2 cellular contexts compared by ENCODE assay signal in the genomic region with DNA sequence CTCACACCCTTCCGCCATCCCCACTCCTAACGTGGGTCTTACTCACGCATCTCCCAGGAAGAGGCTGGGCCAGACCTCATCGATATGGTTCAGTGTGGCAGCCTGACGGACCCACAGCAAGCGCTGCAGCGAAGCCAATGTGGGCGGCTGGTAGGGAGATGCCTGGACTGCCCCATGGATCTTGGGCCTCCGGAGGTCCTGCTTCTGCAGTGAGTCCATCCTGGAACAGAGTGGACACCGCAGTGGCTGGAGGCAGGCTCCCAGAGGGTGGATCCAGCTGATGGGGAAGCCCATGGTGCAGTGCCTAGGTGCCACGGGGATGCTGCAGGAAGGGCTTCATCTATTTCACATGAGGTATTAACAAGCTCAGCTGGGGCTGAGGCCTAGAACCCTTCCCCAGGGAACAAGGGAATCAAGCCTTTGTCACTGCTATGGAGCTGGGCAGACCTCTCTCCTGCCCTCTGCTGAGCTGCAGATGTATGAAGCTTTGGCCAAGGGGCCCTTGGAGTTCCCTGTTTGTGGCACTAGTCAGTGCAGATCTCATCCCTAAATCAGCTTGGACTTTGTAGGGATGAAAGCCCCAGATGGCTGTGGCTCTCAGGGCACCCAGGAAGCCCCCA.
TF ChIP-seq lines count a peak whose summit lies in the region.

No MANE protein-coding gene starts in this region.

TF ChIP-seq in Ishikawa, 13 proteins besides CTCF, POLR2A, EP300 and RAD21:
- TF ChIP-seq, protein P1, sequence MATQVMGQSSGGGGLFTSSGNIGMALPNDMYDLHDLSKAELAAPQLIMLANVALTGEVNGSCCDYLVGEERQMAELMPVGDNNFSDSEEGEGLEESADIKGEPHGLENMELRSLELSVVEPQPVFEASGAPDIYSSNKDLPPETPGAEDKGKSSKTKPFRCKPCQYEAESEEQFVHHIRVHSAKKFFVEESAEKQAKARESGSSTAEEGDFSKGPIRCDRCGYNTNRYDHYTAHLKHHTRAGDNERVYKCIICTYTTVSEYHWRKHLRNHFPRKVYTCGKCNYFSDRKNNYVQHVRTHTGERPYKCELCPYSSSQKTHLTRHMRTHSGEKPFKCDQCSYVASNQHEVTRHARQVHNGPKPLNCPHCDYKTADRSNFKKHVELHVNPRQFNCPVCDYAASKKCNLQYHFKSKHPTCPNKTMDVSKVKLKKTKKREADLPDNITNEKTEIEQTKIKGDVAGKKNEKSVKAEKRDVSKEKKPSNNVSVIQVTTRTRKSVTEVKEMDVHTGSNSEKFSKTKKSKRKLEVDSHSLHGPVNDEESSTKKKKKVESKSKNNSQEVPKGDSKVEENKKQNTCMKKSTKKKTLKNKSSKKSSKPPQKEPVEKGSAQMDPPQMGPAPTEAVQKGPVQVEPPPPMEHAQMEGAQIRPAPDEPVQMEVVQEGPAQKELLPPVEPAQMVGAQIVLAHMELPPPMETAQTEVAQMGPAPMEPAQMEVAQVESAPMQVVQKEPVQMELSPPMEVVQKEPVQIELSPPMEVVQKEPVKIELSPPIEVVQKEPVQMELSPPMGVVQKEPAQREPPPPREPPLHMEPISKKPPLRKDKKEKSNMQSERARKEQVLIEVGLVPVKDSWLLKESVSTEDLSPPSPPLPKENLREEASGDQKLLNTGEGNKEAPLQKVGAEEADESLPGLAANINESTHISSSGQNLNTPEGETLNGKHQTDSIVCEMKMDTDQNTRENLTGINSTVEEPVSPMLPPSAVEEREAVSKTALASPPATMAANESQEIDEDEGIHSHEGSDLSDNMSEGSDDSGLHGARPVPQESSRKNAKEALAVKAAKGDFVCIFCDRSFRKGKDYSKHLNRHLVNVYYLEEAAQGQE (IDR thresholded peaks at IDR 0.05; ENCODE audit: low read depth), result no peak

TF ChIP-seq in K562, 482 proteins besides CTCF, POLR2A, EP300 and RAD21:
- no peak for TF ChIP-seq HOXB6 (CRISPR knock-in tag; IDR thresholded peaks at IDR 0.05; ENCODE audit: borderline replicate concordance)
- TF ChIP-seq SMC3 (conservative IDR thresholded peaks at IDR 0.05; ENCODE audit: insufficient read depth, low read depth, low read length), result 0 out of 2 replicates have a peak, but pooled peaks have one; percentile 20
- 0 out of 2 replicates have a peak, but pooled peaks have one; percentile 38 for TF ChIP-seq POLR2G (IDR thresholded peaks at IDR 0.05; ENCODE audit: low read depth, low read length)
- no peak for TF ChIP-seq ZMIZ1 (IDR thresholded peaks at IDR 0.05; ENCODE audit: low read depth in 2 of 2, low read length in 2 of 2)
- no peak for TF ChIP-seq BCOR (IDR thresholded peaks at IDR 0.05)
- TF ChIP-seq ATF6 (CRISPR knock-in tag; IDR thresholded peaks at IDR 0.05), result no peak
- TF ChIP-seq ZNF408 (CRISPR knock-in tag; IDR thresholded peaks at IDR 0.05; ENCODE audit: low read depth), result no peak
TF ChIP-seq in K562: peak in this region for 2.
